In the genomic region with DNA sequence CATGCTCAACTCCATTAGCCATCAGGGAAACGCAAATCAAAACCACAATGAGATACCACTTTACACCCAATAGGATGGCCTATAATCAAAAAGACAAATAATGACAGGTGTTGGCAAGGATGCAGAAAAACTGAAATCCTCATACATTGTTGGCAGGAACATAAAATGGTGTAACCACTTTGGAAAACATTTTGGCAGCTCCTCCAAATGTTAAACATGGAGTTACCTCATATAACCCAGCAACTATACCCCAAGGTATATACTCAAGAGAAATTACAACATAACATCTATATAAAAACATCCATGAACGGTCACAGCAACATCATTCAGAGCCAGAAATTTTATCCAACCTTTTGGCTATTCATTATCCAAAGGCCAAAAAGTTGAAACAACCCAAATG, we compare ENCODE assay signal across 1 cellular context.
TF ChIP-seq lines count a peak whose summit lies in the region.

No MANE protein-coding gene starts in this region.

TF ChIP-seq in K562, 482 proteins besides CTCF, POLR2A, EP300 and RAD21:
- peak; percentile 33; the same call in 1 of the 2 replicates for TF ChIP-seq CEBPB (tag; IDR thresholded peaks at IDR 0.05)
- TF ChIP-seq, protein P1, sequence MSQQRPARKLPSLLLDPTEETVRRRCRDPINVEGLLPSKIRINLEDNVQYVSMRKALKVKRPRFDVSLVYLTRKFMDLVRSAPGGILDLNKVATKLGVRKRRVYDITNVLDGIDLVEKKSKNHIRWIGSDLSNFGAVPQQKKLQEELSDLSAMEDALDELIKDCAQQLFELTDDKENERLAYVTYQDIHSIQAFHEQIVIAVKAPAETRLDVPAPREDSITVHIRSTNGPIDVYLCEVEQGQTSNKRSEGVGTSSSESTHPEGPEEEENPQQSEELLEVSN (IDR thresholded peaks at IDR 0.05; ENCODE audit: borderline replicate concordance in 1 of 2, extremely low read depth in 1 of 2, insufficient read depth in 1 of 2, insufficient read length in 1 of 2, low read depth in 1 of 2, low read length in 1 of 2, poor library complexity in 1 of 2, severe bottlenecking in 1 of 2) = no peak
